In genomic region chr10:62594093-62594520, GRCh38 we compare ENCODE assay signal across 7 cellular contexts.
DNase-seq lines count a peak whose midpoint lies in the region; ATAC-seq, FAIRE-seq and TF ChIP-seq lines count a peak whose summit lies in the region.

No MANE protein-coding gene starts in this region.

- peaks cover 22% of the 10 kb centered on the region for H3K27me3 Mint-ChIP-seq in activated CD4-positive, alpha-beta T cell treated with anti-CD3 and anti-CD28 coated beads, Interleukin-2, amount 10 ng/mL, durations not matched to agents 24 days and 14 days

- FAIRE-seq in H54 (lab: Jason Lieb, UNC), result peak; percentile 90

- ATAC-seq in lung (ENCODE audit: insufficient read depth, low FRiP score), result peak; percentile 84

- no peaks in the 10 kb centered on the region for H3K4me1 ChIP-seq in lung (ENCODE audit: control insufficient read depth in 2 of 2, insufficient read depth in 2 of 2, low read length in 2 of 2)

- intact Hi-C loops in activated CD4-positive, alpha-beta T cell treated with anti-CD3 and anti-CD28 coated beads, Interleukin-2, amount 10 ng/mL, durations not matched to agents 24 days and 14 days (cut with micrococcal nuclease), result loop anchor here (1.0 to 2.0 kb wide), 4 partner anchors 17 to 565 kb away; no protein-coding TSS in a partner anchor

- no peaks in the 10 kb centered on the region for H3K27me3 ChIP-seq in lung (ENCODE audit: control insufficient read depth, insufficient read depth)

- no peaks in the 10 kb centered on the region for H3K36me3 ChIP-seq in lung (ENCODE audit: control insufficient read depth in 2 of 2, insufficient read depth in 2 of 2, low read length in 2 of 2)

- no peaks in the 10 kb centered on the region for H3K36me3 Mint-ChIP-seq in activated CD4-positive, alpha-beta T cell treated with anti-CD3 and anti-CD28 coated beads, Interleukin-2, amount 10 ng/mL, durations not matched to agents 24 days and 14 days (ENCODE audit: low read depth)

- H3K4me1 Mint-ChIP-seq in activated CD4-positive, alpha-beta T cell treated with anti-CD3 and anti-CD28 coated beads, Interleukin-2, amount 10 ng/mL, durations not matched to agents 24 days and 14 days, result peaks cover 3% of the 10 kb centered on the region

- H3K9me3 ChIP-seq in lung (ENCODE audit: control insufficient read depth in 2 of 2, insufficient read depth in 1 of 2, low read length in 1 of 2), result no peaks in the 10 kb centered on the region

- WGBS in lung, 2 donors, result 48 to 63% methylated on average over 3 of the region's 3 CpGs

- H3K27ac Mint-ChIP-seq in activated CD4-positive, alpha-beta T cell treated with anti-CD3 and anti-CD28 coated beads, Interleukin-2, amount 10 ng/mL, durations not matched to agents 24 days and 14 days, result no peak overlapping the region

- H3K4me3 ChIP-seq in GM12865 (ENCODE audit: low read depth, low read length) (no peak overlapping the region), lung (no peak overlapping the region)

- no peak for TF ChIP-seq POLR2A in H54 (IDR thresholded peaks at IDR 0.05; ENCODE audit: low read depth, low read length)

- H3K4me3 Mint-ChIP-seq in activated CD4-positive, alpha-beta T cell treated with anti-CD3 and anti-CD28 coated beads, Interleukin-2, amount 10 ng/mL, durations not matched to agents 24 days and 14 days, result no peak overlapping the region

- H3K27ac ChIP-seq in lung (ENCODE audit: low read depth in 1 of 2, low read length in 1 of 2), result no peak overlapping the region

- H3K9me3 Mint-ChIP-seq in activated CD4-positive, alpha-beta T cell treated with anti-CD3 and anti-CD28 coated beads, Interleukin-2, amount 10 ng/mL, durations not matched to agents 24 days and 14 days, result peaks cover 10% of the 10 kb centered on the region

- DNase-seq in GM12865 (ENCODE audit: low read depth) (peak; percentile 70), H54 (ENCODE audit: insufficient read length, low spot score) (peak; percentile 57), MV-4-11 (lab: John Stamatoyannopoulos, UW) (peak; percentile 56), dermis blood vessel endothelial cell (peak; percentile 63), lung (ENCODE audit: low spot score) (peak; percentile 41)
- peak; percentile 86 for DNase-seq in activated CD4-positive, alpha-beta T cell treated with anti-CD3 and anti-CD28 coated beads, Interleukin-2, amount 10 ng/mL, durations not matched to agents 24 days and 14 days
- peak; percentile 38 for DNase-seq in stimulated activated CD8-positive, alpha-beta memory T cell treated with anti-CD3 and anti-CD28 coated beads, Interleukin-4, amount 100 ng/mL, for 24 hours (ENCODE audit: low read depth)

- TF ChIP-seq CTCF in GM12865 (IDR thresholded peaks at IDR 0.05; ENCODE audit: insufficient read depth, low read depth, low read length, missing control alignments), result peak; percentile 90
- TF ChIP-seq CTCF in lung (IDR thresholded peaks at IDR 0.05; ENCODE audit: control extremely low read depth, extremely low read depth), result peak; percentile 90
